28 cellular contexts compared by ENCODE assay signal in genomic region chr5:21165344-21165743, GRCh38.
"Had no signal": no experiment of that assay in that cellular context is flagged by ENCODE, and none has a peak within 500 bp of the region (broad histone marks: within the 10 kb centered on the region; RNA-seq: fewer than 3 reads in every experiment).

No MANE protein-coding gene starts in this region.

- H3K27me3 ChIP-seq: ascending aorta, brain microvascular endothelial cell, dorsolateral prefrontal cortex, esophagus muscularis mucosa, foreskin keratinocyte, gastrocnemius medialis had no signal

- H3K27ac Mint-ChIP-seq: activated CD4-positive, alpha-beta memory T cell treated with anti-CD3 and anti-CD28 coated beads for 36 hours; activated CD4-positive, alpha-beta T cell treated with anti-CD3 and anti-CD28 coated beads for 36 hours; activated CD4-positive, alpha-beta T cell treated with anti-CD3 and anti-CD28 coated beads, Interleukin-2, amount 10 ng/mL, durations not matched to agents 24 days and 14 days; activated CD8-positive, alpha-beta T cell treated with anti-CD3 and anti-CD28 coated beads, Interleukin-2, amount 10 ng/mL, durations not matched to agents 7 days and 5 days; activated naive CD4-positive, alpha-beta T cell treated with anti-CD3 and anti-CD28 coated beads, Interleukin-2, amount 10 ng/mL, durations not matched to agents 7 days and 5 days; activated naive CD4-positive, alpha-beta T cell treated with anti-CD3 and anti-CD28 coated beads, Interleukin-2, amount 50 U/mL, for 72 hours; activated naive CD8-positive, alpha-beta T cell treated with anti-CD3 and anti-CD28 coated beads, Interleukin-2, amount 10 ng/mL, durations not matched to agents 7 days and 5 days; activated T-cell treated with anti-CD3 and anti-CD28 coated beads, Interleukin-2, amount 50 U/mL, for 24 hours; activated T-cell treated with anti-CD3 and anti-CD28 coated beads, Interleukin-2, amount 50 U/mL, for 72 hours; dendritic cell treated with granulocyte-macrophage colony-stimulating factor and Interleukin-4, amounts not matched to agents 40 ng/mL and 50 ng/mL, for 4 days had no signal

- H3K27ac ChIP-seq: ascending aorta, brain microvascular endothelial cell, coronary artery, dorsolateral prefrontal cortex, esophagus muscularis mucosa, foreskin keratinocyte, gastrocnemius medialis had no signal

- ATAC-seq: activated CD4-positive, alpha-beta T cell treated with anti-CD3 and anti-CD28 coated beads for 36 hours; activated CD8-positive, alpha-beta T cell treated with anti-CD3 and anti-CD28 coated beads, Interleukin-2, amount 10 ng/mL, durations not matched to agents 7 days and 5 days; activated naive CD4-positive, alpha-beta T cell treated with anti-CD3 and anti-CD28 coated beads, Interleukin-2, amount 50 U/mL, for 72 hours; activated T-cell treated with anti-CD3 and anti-CD28 coated beads, Interleukin-2, amount 50 U/mL, for 72 hours; foreskin keratinocyte; gastrocnemius medialis had no signal

- H3K4me3 ChIP-seq: ascending aorta, coronary artery, dorsolateral prefrontal cortex, esophagus muscularis mucosa, gastrocnemius medialis had no signal

- H3K9me3 ChIP-seq: ascending aorta, esophagus muscularis mucosa, gastrocnemius medialis had no signal

- H3K27me3 Mint-ChIP-seq: activated CD4-positive, alpha-beta memory T cell treated with anti-CD3 and anti-CD28 coated beads for 36 hours; activated CD4-positive, alpha-beta T cell treated with anti-CD3 and anti-CD28 coated beads for 36 hours; activated CD4-positive, alpha-beta T cell treated with anti-CD3 and anti-CD28 coated beads, Interleukin-2, amount 10 ng/mL, durations not matched to agents 24 days and 14 days; activated naive CD4-positive, alpha-beta T cell treated with anti-CD3 and anti-CD28 coated beads, Interleukin-2, amount 10 ng/mL, durations not matched to agents 7 days and 5 days; activated naive CD8-positive, alpha-beta T cell treated with anti-CD3 and anti-CD28 coated beads, Interleukin-2, amount 10 ng/mL, durations not matched to agents 7 days and 5 days; activated T-cell treated with anti-CD3 and anti-CD28 coated beads, Interleukin-2, amount 50 U/mL, for 24 hours; central memory CD8-positive, alpha-beta T cell; dendritic cell treated with granulocyte-macrophage colony-stimulating factor and Interleukin-4, amounts not matched to agents 40 ng/mL and 50 ng/mL, for 4 days had no signal

- H3K4me1 ChIP-seq: ascending aorta, esophagus muscularis mucosa, foreskin keratinocyte, gastrocnemius medialis had no signal

- H3K4me1 Mint-ChIP-seq: activated CD4-positive, alpha-beta T cell treated with anti-CD3 and anti-CD28 coated beads for 36 hours; activated CD4-positive, alpha-beta T cell treated with anti-CD3 and anti-CD28 coated beads, Interleukin-2, amount 10 ng/mL, durations not matched to agents 24 days and 14 days; activated naive CD4-positive, alpha-beta T cell treated with anti-CD3 and anti-CD28 coated beads, Interleukin-2, amount 10 ng/mL, durations not matched to agents 7 days and 5 days; activated naive CD8-positive, alpha-beta T cell treated with anti-CD3 and anti-CD28 coated beads, Interleukin-2, amount 10 ng/mL, durations not matched to agents 7 days and 5 days; central memory CD8-positive, alpha-beta T cell had no signal

- H3K4me3 Mint-ChIP-seq: activated CD4-positive, alpha-beta memory T cell treated with anti-CD3 and anti-CD28 coated beads for 36 hours; activated CD4-positive, alpha-beta T cell treated with anti-CD3 and anti-CD28 coated beads for 36 hours; activated CD4-positive, alpha-beta T cell treated with anti-CD3 and anti-CD28 coated beads, Interleukin-2, amount 10 ng/mL, durations not matched to agents 24 days and 14 days; activated CD8-positive, alpha-beta T cell treated with anti-CD3 and anti-CD28 coated beads, Interleukin-2, amount 10 ng/mL, durations not matched to agents 7 days and 5 days; activated naive CD4-positive, alpha-beta T cell treated with anti-CD3 and anti-CD28 coated beads, Interleukin-2, amount 10 ng/mL, durations not matched to agents 7 days and 5 days; activated naive CD8-positive, alpha-beta T cell treated with anti-CD3 and anti-CD28 coated beads, Interleukin-2, amount 10 ng/mL, durations not matched to agents 7 days and 5 days; activated T-cell treated with anti-CD3 and anti-CD28 coated beads, Interleukin-2, amount 50 U/mL, for 24 hours; activated T-cell treated with anti-CD3 and anti-CD28 coated beads, Interleukin-2, amount 50 U/mL, for 72 hours; central memory CD8-positive, alpha-beta T cell; dendritic cell treated with granulocyte-macrophage colony-stimulating factor and Interleukin-4, amounts not matched to agents 40 ng/mL and 50 ng/mL, for 4 days had no signal

- DNase-seq: activated CD4-positive, alpha-beta memory T cell treated with anti-CD3 and anti-CD28 coated beads for 36 hours; activated CD4-positive, alpha-beta T cell treated with anti-CD3 and anti-CD28 coated beads for 36 hours; activated CD4-positive, alpha-beta T cell treated with anti-CD3 and anti-CD28 coated beads, Interleukin-2, amount 10 ng/mL, durations not matched to agents 24 days and 14 days; activated CD4-positive, CD25-positive, alpha-beta regulatory T cell; activated CD4-positive, CD25-positive, alpha-beta regulatory T cell treated with anti-CD3 and anti-CD28 coated beads, Interleukin-2, amount 50 U/mL, for 72 hours; activated CD8-positive, alpha-beta memory T cell treated with anti-CD3 and anti-CD28 coated beads, Interleukin-2, amount 50 U/mL, for 48 hours; activated CD8-positive, alpha-beta T cell treated with anti-CD3 and anti-CD28 coated beads, Interleukin-2, amount 10 ng/mL, durations not matched to agents 7 days and 5 days; activated gamma-delta T cell; activated naive CD4-positive, alpha-beta T cell; activated naive CD4-positive, alpha-beta T cell treated with anti-CD3 and anti-CD28 coated beads, Interleukin-2, amount 10 ng/mL, durations not matched to agents 7 days and 5 days; activated naive CD8-positive, alpha-beta T cell treated with anti-CD3 and anti-CD28 coated beads, Interleukin-2, amount 10 ng/mL, durations not matched to agents 7 days and 5 days; activated T-cell treated with anti-CD3 and anti-CD28 coated beads for 4 hours; activated T-cell treated with anti-CD3 and anti-CD28 coated beads, Interleukin-2, amount 50 U/mL, for 24 hours; activated T-cell treated with anti-CD3 and anti-CD28 coated beads, Interleukin-2, amount 50 U/mL, for 72 hours; brain microvascular endothelial cell; dorsolateral prefrontal cortex; effector memory CD4-positive, alpha-beta T cell; erythroblast; foreskin keratinocyte; gastrocnemius medialis; glutamatergic neuron; T-helper 2 cell had no signal

- H3K36me3 ChIP-seq: ascending aorta, brain microvascular endothelial cell, esophagus muscularis mucosa, gastrocnemius medialis had no signal

- H3K36me3 Mint-ChIP-seq: activated CD4-positive, alpha-beta memory T cell treated with anti-CD3 and anti-CD28 coated beads for 36 hours; activated naive CD4-positive, alpha-beta T cell treated with anti-CD3 and anti-CD28 coated beads, Interleukin-2, amount 10 ng/mL, durations not matched to agents 7 days and 5 days; activated naive CD4-positive, alpha-beta T cell treated with anti-CD3 and anti-CD28 coated beads, Interleukin-2, amount 50 U/mL, for 72 hours; activated naive CD8-positive, alpha-beta T cell treated with anti-CD3 and anti-CD28 coated beads, Interleukin-2, amount 10 ng/mL, durations not matched to agents 7 days and 5 days had no signal
